ENCODE assay signal across 18 cellular contexts in the genomic region with DNA sequence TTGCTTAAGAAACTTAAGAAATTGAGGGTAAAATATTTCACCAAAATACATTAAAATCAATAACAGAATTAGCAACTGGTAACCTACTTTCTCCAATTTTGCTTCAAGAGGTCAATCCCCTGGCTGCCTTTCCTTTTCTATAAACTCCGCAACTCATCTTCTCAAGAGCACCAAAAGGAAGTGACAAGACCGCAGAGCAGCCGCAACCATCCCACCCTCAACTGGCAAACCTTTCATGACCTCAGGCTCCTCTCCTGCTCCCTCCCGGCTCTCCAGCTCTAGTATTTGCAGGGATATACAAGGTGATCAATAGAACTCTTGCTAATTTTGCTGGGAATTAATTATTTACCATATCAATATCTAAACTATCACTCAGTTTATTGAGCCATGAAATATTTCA.
"Had no signal": no experiment of that assay in that cellular context is flagged by ENCODE, and none has a peak within 500 bp of the region (broad histone marks: within the 10 kb centered on the region; RNA-seq: fewer than 3 reads in every experiment).

No MANE protein-coding gene starts in this region.

- DNase-seq: activated CD4-positive, alpha-beta T cell treated with anti-CD3 and anti-CD28 coated beads for 48 hours; activated effector memory CD4-positive, alpha-beta T cell treated with Interleukin-2 at 50 U/mL for 16 hours; activated T-cell treated with anti-CD3 and anti-CD28 coated beads, Interleukin-2, amount 50 U/mL, for 24 hours; central memory CD4-positive, alpha-beta T cell; effector CD8-positive, alpha-beta T cell; gastrocnemius medialis; heart right ventricle; islet precursor cell; mammary epithelial cell; naive thymus-derived CD8-positive, alpha-beta T cell; posterior cingulate gyrus; right cardiac atrium had no signal

- H3K9me3 ChIP-seq: gastrocnemius medialis, heart right ventricle, tibial nerve, vagina had no signal

- H3K4me1 ChIP-seq: gastrocnemius medialis, heart right ventricle, tibial nerve, vagina had no signal

- H3K27ac ChIP-seq: coronary artery, gastrocnemius medialis, heart right ventricle, tibial nerve, vagina had no signal

- H3K9me3 Mint-ChIP-seq: activated naive CD4-positive, alpha-beta T cell treated with anti-CD3 and anti-CD28 coated beads, Interleukin-2, amount 50 U/mL, for 24 hours; activated T-cell treated with anti-CD3 and anti-CD28 coated beads, Interleukin-2, amount 50 U/mL, for 24 hours; naive thymus-derived CD8-positive, alpha-beta T cell; stimulated activated effector memory CD8-positive, alpha-beta T cell treated with anti-CD3 and anti-CD28 coated beads, Interleukin-12 subunit alpha, Interleukin-12 subunit beta, amount 100 ng/mL, for 72 hours had no signal

- H3K27ac Mint-ChIP-seq: activated naive CD4-positive, alpha-beta T cell treated with anti-CD3 and anti-CD28 coated beads, Interleukin-2, amount 50 U/mL, for 24 hours; activated T-cell treated with anti-CD3 and anti-CD28 coated beads, Interleukin-2, amount 50 U/mL, for 24 hours; stimulated activated effector memory CD8-positive, alpha-beta T cell treated with anti-CD3 and anti-CD28 coated beads, Interleukin-12 subunit alpha, Interleukin-12 subunit beta, amount 100 ng/mL, for 72 hours had no signal

- H3K4me3 ChIP-seq: coronary artery, gastrocnemius medialis, heart right ventricle, tibial nerve, vagina had no signal

- H3K4me3 Mint-ChIP-seq: activated naive CD4-positive, alpha-beta T cell treated with anti-CD3 and anti-CD28 coated beads, Interleukin-2, amount 50 U/mL, for 24 hours; activated T-cell treated with anti-CD3 and anti-CD28 coated beads, Interleukin-2, amount 50 U/mL, for 24 hours; naive thymus-derived CD8-positive, alpha-beta T cell; stimulated activated effector memory CD8-positive, alpha-beta T cell treated with anti-CD3 and anti-CD28 coated beads, Interleukin-12 subunit alpha, Interleukin-12 subunit beta, amount 100 ng/mL, for 72 hours had no signal

- H3K27me3 Mint-ChIP-seq: activated naive CD4-positive, alpha-beta T cell treated with anti-CD3 and anti-CD28 coated beads, Interleukin-2, amount 50 U/mL, for 24 hours; activated T-cell treated with anti-CD3 and anti-CD28 coated beads, Interleukin-2, amount 50 U/mL, for 24 hours; naive thymus-derived CD8-positive, alpha-beta T cell had no signal

- ATAC-seq: gastrocnemius medialis; heart right ventricle; left lobe of liver; naive thymus-derived CD8-positive, alpha-beta T cell; right cardiac atrium; stimulated activated effector memory CD8-positive, alpha-beta T cell treated with anti-CD3 and anti-CD28 coated beads, Interleukin-12 subunit alpha, Interleukin-12 subunit beta, amount 100 ng/mL, for 72 hours had no signal
